Comparison of ENCODE assay signal across 8 cellular contexts in the genomic region with DNA sequence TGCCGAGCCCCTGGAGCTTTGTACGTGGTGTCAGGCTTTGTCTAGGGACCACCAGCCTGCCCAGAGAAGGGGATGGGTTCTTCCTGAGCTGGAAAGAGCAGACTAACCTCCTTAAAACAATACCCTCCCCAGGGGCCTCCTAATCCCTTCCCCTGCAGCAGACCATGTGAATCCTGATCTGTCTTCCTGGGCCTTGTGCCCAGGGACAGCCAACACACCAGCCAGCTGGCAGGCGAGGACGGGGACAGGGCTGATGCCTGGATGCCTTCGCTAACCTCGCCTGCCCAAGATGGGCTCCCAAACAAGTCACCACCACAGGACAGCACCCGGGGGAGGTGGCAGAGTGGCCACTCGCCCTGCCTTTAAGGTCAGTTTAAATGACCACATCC. TPM values are rescaled to one million over a fixed set of nuclear protein-coding genes. Genes with fewer than 3 reads are reported as not detected.
DNase-seq lines count a peak whose midpoint lies in the region; ATAC-seq and TF ChIP-seq lines count a peak whose summit lies in the region.
"Had no signal": no experiment of that assay in that cellular context is flagged by ENCODE, and none has a peak within 500 bp of the region (broad histone marks: within the 10 kb centered on the region; RNA-seq: fewer than 3 reads in every experiment).

No MANE protein-coding gene starts in this region.

- POLR2A ChIA-PET in MCF 10A (lab: Yijun Ruan, JAX): interaction anchor here (0.6 kb wide), 1 partner anchor 15 kb away, joined by 3 read pairs; no protein-coding TSS in a partner anchor

- TF ChIP-seq CTCF in LNCaP clone FGC (IDR thresholded peaks at IDR 0.05; ENCODE audit: control insufficient read depth, extremely low read depth, insufficient read depth) (no peak), MCF 10A (IDR thresholded peaks at IDR 0.05; ENCODE audit: unreplicated experiment) (no peak), left lung (IDR thresholded peaks at IDR 0.05) (no peak), type B pancreatic cell (conservative IDR thresholded peaks at IDR 0.05) (no peak)

- H3K36me3 ChIP-seq in left lung: no peaks in the 10 kb centered on the region

- H3K4me3 Mint-ChIP-seq in MCF 10A (ENCODE audit: unreplicated experiment) (no peak overlapping the region), type B pancreatic cell (no peak overlapping the region)
- H3K4me3 Mint-ChIP-seq in activated T-cell treated with anti-CD3 and anti-CD28 coated beads, Interleukin-2, amount 50 U/mL, for 72 hours: no peak overlapping the region

- H3K27me3 ChIP-seq in left lung: no peaks in the 10 kb centered on the region

- H3K4me3 ChIP-seq in LNCaP clone FGC (ENCODE audit: low read depth, low read length) (no peak overlapping the region), left lung (no peak overlapping the region)

- intact Hi-C loops in MCF 10A (cut with micrococcal nuclease) (no loop called here), left lung (cut with DNase I) (no loop called here)

- peak; percentile 19 for DNase-seq in LNCaP clone FGC (ENCODE audit: low read depth)
- DNase-seq in MCF 10A (ENCODE audit: unreplicated experiment): no peak
- no peak for DNase-seq in left lung
- no peak for DNase-seq in type B pancreatic cell (ENCODE audit: extremely low spot score, unreplicated experiment)
- DNase-seq in activated T-cell treated with anti-CD3 and anti-CD28 coated beads, Interleukin-2, amount 50 U/mL, for 72 hours: no peak
- DNase-seq in dedifferentiated amniotic fluid mesenchymal stem cell (ENCODE audit: extremely low spot score): no peak
- no peak for DNase-seq in stimulated activated naive CD8-positive, alpha-beta T cell treated with anti-CD3 and anti-CD28 coated beads, Interleukin-15, Interleukin-2, amounts not matched to agents 100 U/mL and 50 U/mL, for 24 hours

- peaks cover 0 to 27% of the 10 kb centered on the region in 2 donors for H3K4me1 ChIP-seq in left lung

- peak overlapping the region; percentile 24 to 53 for H3K27ac ChIP-seq in left lung

- H3K9me3 ChIP-seq in left lung: no peaks in the 10 kb centered on the region

- H3K27ac Mint-ChIP-seq in MCF 10A (ENCODE audit: low read depth, unreplicated experiment) (peak overlapping the region; percentile 19), type B pancreatic cell (peak overlapping the region; percentile 74)
- H3K27ac Mint-ChIP-seq in activated T-cell treated with anti-CD3 and anti-CD28 coated beads, Interleukin-2, amount 50 U/mL, for 72 hours: no peak overlapping the region

- no peaks in the 10 kb centered on the region for H3K27me3 Mint-ChIP-seq in MCF 10A (ENCODE audit: insufficient read depth, unreplicated experiment)
- no peaks in the 10 kb centered on the region for H3K27me3 Mint-ChIP-seq in type B pancreatic cell
- H3K27me3 Mint-ChIP-seq in activated T-cell treated with anti-CD3 and anti-CD28 coated beads, Interleukin-2, amount 50 U/mL, for 72 hours (ENCODE audit: low read depth): no peaks in the 10 kb centered on the region

- H3K4me1 Mint-ChIP-seq in MCF 10A (ENCODE audit: insufficient read depth, unreplicated experiment) (peaks cover 16% of the 10 kb centered on the region), type B pancreatic cell (ENCODE audit: unreplicated experiment) (peaks cover 22% of the 10 kb centered on the region)
- H3K4me1 Mint-ChIP-seq in activated T-cell treated with anti-CD3 and anti-CD28 coated beads, Interleukin-2, amount 50 U/mL, for 72 hours (ENCODE audit: low read depth): no peaks in the 10 kb centered on the region

- H3K36me3 Mint-ChIP-seq in MCF 10A (ENCODE audit: insufficient read depth, unreplicated experiment) (no peaks in the 10 kb centered on the region), type B pancreatic cell (no peaks in the 10 kb centered on the region)
- no peaks in the 10 kb centered on the region for H3K36me3 Mint-ChIP-seq in activated T-cell treated with anti-CD3 and anti-CD28 coated beads, Interleukin-2, amount 50 U/mL, for 72 hours (ENCODE audit: insufficient read depth in 2 of 2)

- no peak for ATAC-seq in left lung
- ATAC-seq in activated T-cell treated with anti-CD3 and anti-CD28 coated beads, Interleukin-2, amount 50 U/mL, for 72 hours (replicated peaks in 1 of 2): no peak
- no peak for ATAC-seq in stimulated activated naive CD8-positive, alpha-beta T cell treated with anti-CD3 and anti-CD28 coated beads, Interleukin-15, Interleukin-2, amounts not matched to agents 100 U/mL and 50 U/mL, for 24 hours
- ATAC-seq: HepG2 had no signal

- no TSS peak for BruUV-seq in MCF 10A (replicated peaks; lab: Mats Ljungman, UMichigan)

- no peaks in the 10 kb centered on the region for H3K9me3 Mint-ChIP-seq in MCF 10A (ENCODE audit: unreplicated experiment)
- no peaks in the 10 kb centered on the region for H3K9me3 Mint-ChIP-seq in type B pancreatic cell
- H3K9me3 Mint-ChIP-seq in activated T-cell treated with anti-CD3 and anti-CD28 coated beads, Interleukin-2, amount 50 U/mL, for 72 hours: no peaks in the 10 kb centered on the region

- CTCF ChIA-PET in MCF 10A (lab: Yijun Ruan, JAX): interaction anchor here (1.2 to 1.7 kb wide), 2 partner anchors 11 to 25 kb away, joined by 3 to 6 read pairs; no protein-coding TSS in a partner anchor

RNA-seq across cellular contexts. Expression of a gene that starts 17.6 kb away (rescaled TPM):
- 1.6 and 1.7 TPM in 2 replicates for total RNA-seq in MCF 10A (2022)
- 100 to 1,000 TPM in 1 of 2 donors, 10 to 100 TPM in 1; 62.1 to 124 TPM for total RNA-seq in left lung
- 25.5 and 44.1 TPM in 2 replicates for total RNA-seq in type B pancreatic cell (ENCODE audit: low replicate concordance)
- under 1 TPM; 0.60 TPM for total RNA-seq in activated T-cell treated with anti-CD3 and anti-CD28 coated beads, Interleukin-2, amount 50 U/mL, for 72 hours
